Comparison of ENCODE assay signal across 8 cellular contexts in genomic region chr21:33266784-33267135, GRCh38. TPM values are rescaled to one million over a fixed set of nuclear protein-coding genes. Genes with fewer than 3 reads are reported as not detected.
DNase-seq lines count a peak whose midpoint lies in the region; ATAC-seq lines count a peak whose summit lies in the region.

No MANE protein-coding gene starts in this region.

- DNase-seq in CD8-positive, alpha-beta memory T cell, result peak in 4 of 5 donors; percentile 27 to 61 (median 34)
- peak; percentile 6 for DNase-seq in adipocyte (ENCODE audit: low read depth)
- peak; percentile 13 for DNase-seq in stimulated activated CD8-positive, alpha-beta memory T cell treated with anti-CD3 and anti-CD28 coated beads, Interleukin-12 subunit alpha, Interleukin-12 subunit beta, amount 100 ng/mL, for 4 hours (ENCODE audit: low read depth)
- no peak for DNase-seq in GOT3 (lab: John Stamatoyannopoulos, UW)
- no peak for DNase-seq in cerebellum (ENCODE audit: low spot score)

- no peaks in the 10 kb centered on the region for H3K27me3 Mint-ChIP-seq in CD8-positive, alpha-beta memory T cell
- no peaks in the 10 kb centered on the region for H3K27me3 Mint-ChIP-seq in IgD-negative memory B cell

- peak overlapping the region; percentile 80 to 98 (median 93) for H3K27ac Mint-ChIP-seq in CD8-positive, alpha-beta memory T cell
- H3K27ac Mint-ChIP-seq in IgD-negative memory B cell, result peak overlapping the region; percentile 88 to 99 (median 96)

- POLR2A ChIA-PET in CD8-positive, alpha-beta memory T cell (lab: Charles Lee), result interaction anchor here (0.6 to 1.9 kb wide), 5 partner anchors 28 to 214 kb away, joined by 3 to 7 read pairs (median 6); partner anchors contain the start of genes IFNAR1 and IFNAR2

- no peaks in the 10 kb centered on the region for H3K36me3 ChIP-seq in CD8-positive, alpha-beta memory T cell (ENCODE audit: insufficient read depth, low read length)
- peaks cover 20% of the 10 kb centered on the region for H3K36me3 ChIP-seq in adipocyte (ENCODE audit: control insufficient read depth, insufficient read depth, low read length, severe bottlenecking)

- peak overlapping the region; percentile 95 to 99 (median 98) for H3K4me3 Mint-ChIP-seq in CD8-positive, alpha-beta memory T cell
- peak overlapping the region; percentile 94 to 99 (median 97) for H3K4me3 Mint-ChIP-seq in IgD-negative memory B cell

- CTCF ChIA-PET in CD8-positive, alpha-beta memory T cell (lab: Charles Lee), result interaction anchor here (1.3 to 2.5 kb wide), 6 partner anchors 35 to 178 kb away, joined by 3 to 7 read pairs (median 4); no protein-coding TSS in a partner anchor

- peak overlapping the region; percentile 92 for H3K9ac ChIP-seq in adipocyte (ENCODE audit: low read length)

- H3K27me3 ChIP-seq in CD8-positive, alpha-beta memory T cell (ENCODE audit: insufficient read depth, low read length, poor library complexity, severe bottlenecking), result no peaks in the 10 kb centered on the region
- H3K27me3 ChIP-seq in adipocyte (replicated peaks; ENCODE audit: control insufficient read depth, insufficient read depth, low read length), result no peaks in the 10 kb centered on the region

- H3K9me3 Mint-ChIP-seq in CD8-positive, alpha-beta memory T cell, result no peaks in the 10 kb centered on the region
- no peaks in the 10 kb centered on the region for H3K9me3 Mint-ChIP-seq in IgD-negative memory B cell

- H3K36me3 Mint-ChIP-seq in CD8-positive, alpha-beta memory T cell, result peaks cover 0 to 72% (median 16%) of the 10 kb centered on the region in 3 donors
- peaks cover 2% of the 10 kb centered on the region for H3K36me3 Mint-ChIP-seq in IgD-negative memory B cell

- peak overlapping the region; percentile 76 for H3K4me3 ChIP-seq in CD8-positive, alpha-beta memory T cell (ENCODE audit: low read length)
- H3K4me3 ChIP-seq in adipocyte (ENCODE audit: low read length), result peak overlapping the region; percentile 92
- H3K4me3 ChIP-seq in iPS-18c (ENCODE audit: insufficient read depth, low read depth, low read length), result peak overlapping the region; percentile 78

- H3K4me1 ChIP-seq in CD8-positive, alpha-beta memory T cell (ENCODE audit: insufficient read depth, low read length), result peaks cover 40% of the 10 kb centered on the region
- peaks cover 44% of the 10 kb centered on the region for H3K4me1 ChIP-seq in adipocyte (ENCODE audit: control insufficient read depth, insufficient read depth, low read length)

- no peak for ATAC-seq in HG03521 (IDR thresholded peaks at IDR 0.05; ENCODE audit: unreplicated experiment)

- no peaks in the 10 kb centered on the region for H3K9me3 ChIP-seq in CD8-positive, alpha-beta memory T cell (ENCODE audit: low read length)
- H3K9me3 ChIP-seq in adipocyte (ENCODE audit: control insufficient read depth, low read length) (no peaks in the 10 kb centered on the region), iPS-18c (ENCODE audit: control insufficient read depth, insufficient read depth, low read length) (no peaks in the 10 kb centered on the region)

- peaks cover 57 to 77% (median 71%) of the 10 kb centered on the region in 3 donors for H3K4me1 Mint-ChIP-seq in CD8-positive, alpha-beta memory T cell
- H3K4me1 Mint-ChIP-seq in IgD-negative memory B cell, result peaks cover 30 to 40% (median 36%) of the 10 kb centered on the region in 3 donors

- peak overlapping the region; percentile 67 for H3K27ac ChIP-seq in CD8-positive, alpha-beta memory T cell (ENCODE audit: low read depth, low read length)

RNA-seq across cellular contexts. Expression of gene IL10RB, which starts 0.6 kb away (rescaled TPM):
- total RNA-seq in CD8-positive, alpha-beta memory T cell, result 10 to 100 TPM; 23.4 to 25.3 TPM
- polyA plus RNA-seq in CD8-positive, alpha-beta memory T cell, result 51.4 TPM
- polyA plus RNA-seq in IgD-negative memory B cell, result 56.6 TPM
- total RNA-seq in cerebellum, result 9.9 TPM

RNA-seq across cellular contexts. Expression of gene IFNAR2, which starts 37.0 kb away (rescaled TPM):
- total RNA-seq in CD8-positive, alpha-beta memory T cell, result 10 to 100 TPM; 23.4 to 26.4 TPM
- polyA plus RNA-seq in CD8-positive, alpha-beta memory T cell, result 85.3 TPM
- polyA plus RNA-seq in IgD-negative memory B cell, result 57.2 TPM
- 14.7 TPM for total RNA-seq in cerebellum

RNA-seq across cellular contexts. Expression of gene IFNAR1, which starts 58.0 kb away (rescaled TPM):
- total RNA-seq in CD8-positive, alpha-beta memory T cell, result 10 to 100 TPM; 31.6 to 34.1 TPM
- 54.6 TPM for polyA plus RNA-seq in CD8-positive, alpha-beta memory T cell
- polyA plus RNA-seq in IgD-negative memory B cell, result 93.6 TPM
- 41.1 TPM for total RNA-seq in cerebellum

Comparison
In these comparisons a context has a peak if more than half of its experiments do, and no peak if none do; other contexts are left out.
1. DNase-seq: peak in CD8-positive, alpha-beta memory T cell (4 of 5), adipocyte (single experiment) and stimulated activated CD8-positive, alpha-beta memory T cell treated with anti-CD3 and anti-CD28 coated beads, Interleukin-12 subunit alpha, Interleukin-12 subunit beta, amount 100 ng/mL, for 4 hours (single experiment); none in GOT3 (single experiment) and cerebellum (single experiment).
2. Peak in every context shown above with its lines, with median percentiles within 50 percentile points of each other: H3K4me3 ChIP-seq.